ENCODE assay signal across 10 cellular contexts in genomic region chr12:8035440-8036010, GRCh38. TPM values are rescaled to one million over a fixed set of nuclear protein-coding genes. Genes with fewer than 3 reads are reported as not detected.
A peak's percentile ranks its signal among the peaks of the same experiment; 100 is the strongest.
DNase-seq lines count a peak whose midpoint lies in the region; ATAC-seq and TF ChIP-seq lines count a peak whose summit lies in the region.
"Had no signal": no experiment of that assay in that cellular context is flagged by ENCODE, and none has a peak within 500 bp of the region (broad histone marks: within the 10 kb centered on the region; RNA-seq: fewer than 3 reads in every experiment).

No MANE protein-coding gene starts in this region.

- peaks cover 55% of the 10 kb centered on the region for H3K36me3 Mint-ChIP-seq in dendritic cell treated with granulocyte-macrophage colony-stimulating factor and Interleukin-4, amounts not matched to agents 40 ng/mL and 50 ng/mL, for 4 days (ENCODE audit: low read depth)

- DNase-seq in cardiac muscle cell (ENCODE audit: low read depth in 1 of 2, low spot score in 1 of 2) (no peak), left cardiac atrium (no peak), upper lobe of right lung (no peak), tibial nerve (ENCODE audit: low spot score in 2 of 2) (no peak)
- DNase-seq: NCI-H1105, RPMI8226 had no signal

- peak overlapping the region; percentile 5 for H3K9ac ChIP-seq in mucosa of stomach (ENCODE audit: low read length)

- 67 to 70% methylated on average over 5 of the region's 5 CpGs for WGBS in tibial nerve, 2 donors

- H3K27me3 ChIP-seq in cardiac muscle cell (no peaks in the 10 kb centered on the region), mucosa of stomach (ENCODE audit: control insufficient read depth, insufficient read depth, low read length) (no peaks in the 10 kb centered on the region), upper lobe of right lung (no peaks in the 10 kb centered on the region), tibial nerve (no peaks in the 10 kb centered on the region)

- H3K36me3 ChIP-seq in cardiac muscle cell: no peaks in the 10 kb centered on the region
- H3K36me3 ChIP-seq in mucosa of stomach (ENCODE audit: control insufficient read depth, insufficient read depth, low read length): no peaks in the 10 kb centered on the region
- H3K36me3 ChIP-seq in upper lobe of right lung: peaks cover 16% of the 10 kb centered on the region
- H3K36me3 ChIP-seq in tibial nerve: peaks cover 0 to 12% (median 0%) of the 10 kb centered on the region in 3 donors

- TF ChIP-seq POLR2A in tibial nerve (IDR thresholded peaks at IDR 0.05): no peak

- H3K4me1 ChIP-seq in cardiac muscle cell (ENCODE audit: low read depth): peaks cover 57% of the 10 kb centered on the region
- H3K4me1 ChIP-seq in mucosa of stomach (ENCODE audit: control insufficient read depth, insufficient read depth, low read length): peaks cover 61% of the 10 kb centered on the region
- peaks cover 66% of the 10 kb centered on the region for H3K4me1 ChIP-seq in upper lobe of right lung
- peaks cover 0 to 76% (median 47%) of the 10 kb centered on the region in 4 donors for H3K4me1 ChIP-seq in tibial nerve

- no peaks in the 10 kb centered on the region for H3K9me3 Mint-ChIP-seq in dendritic cell treated with granulocyte-macrophage colony-stimulating factor and Interleukin-4, amounts not matched to agents 40 ng/mL and 50 ng/mL, for 4 days

- H3K9me3 ChIP-seq in cardiac muscle cell (ENCODE audit: low read depth): no peaks in the 10 kb centered on the region
- no peaks in the 10 kb centered on the region for H3K9me3 ChIP-seq in mucosa of stomach (ENCODE audit: control insufficient read depth, low read length)
- no peaks in the 10 kb centered on the region for H3K9me3 ChIP-seq in upper lobe of right lung
- H3K9me3 ChIP-seq in tibial nerve: no peaks in the 10 kb centered on the region

- TF ChIP-seq EP300 in tibial nerve (IDR thresholded peaks at IDR 0.05): no peak

- H3K27ac ChIP-seq in cardiac muscle cell (peak overlapping the region; percentile 96), upper lobe of right lung (no peak overlapping the region), tibial nerve (peak overlapping the region in 2 of 4 donors; percentile 66 to 99)

- H3K27me3 Mint-ChIP-seq in dendritic cell treated with granulocyte-macrophage colony-stimulating factor and Interleukin-4, amounts not matched to agents 40 ng/mL and 50 ng/mL, for 4 days: no peaks in the 10 kb centered on the region

- peaks cover 69% of the 10 kb centered on the region for H3K4me1 Mint-ChIP-seq in dendritic cell treated with granulocyte-macrophage colony-stimulating factor and Interleukin-4, amounts not matched to agents 40 ng/mL and 50 ng/mL, for 4 days (ENCODE audit: low read depth)

- intact Hi-C loops in left cardiac atrium (cut with DNase I) (loop anchor here in 1 of 2 donors (5.0 kb wide), 1 partner anchor 42 kb away; no protein-coding TSS in a partner anchor), upper lobe of right lung (cut with DNase I) (no loop called here)
- intact Hi-C loops in dendritic cell treated with granulocyte-macrophage colony-stimulating factor and Interleukin-4, amounts not matched to agents 40 ng/mL and 50 ng/mL, for 4 days (cut with micrococcal nuclease): no loop called here

- TF ChIP-seq CTCF in cardiac muscle cell (IDR thresholded peaks at IDR 0.05; ENCODE audit: low read depth, low read length) (no peak), upper lobe of right lung (IDR thresholded peaks at IDR 0.05) (no peak), tibial nerve (IDR thresholded peaks at IDR 0.05) (no peak)

- H3K4me3 ChIP-seq in cardiac muscle cell: peak overlapping the region; percentile 1
- peak overlapping the region; percentile 1 for H3K4me3 ChIP-seq in mucosa of stomach (ENCODE audit: low read length)
- H3K4me3 ChIP-seq in upper lobe of right lung: peak overlapping the region; percentile 77
- peak overlapping the region in 1 of 4 donors; percentile 3 for H3K4me3 ChIP-seq in tibial nerve

- ATAC-seq in left cardiac atrium (no peak), upper lobe of right lung (no peak), HG02970 (IDR thresholded peaks at IDR 0.05; ENCODE audit: low FRiP score, unreplicated experiment) (no peak), GM19455 (IDR thresholded peaks at IDR 0.05; ENCODE audit: unreplicated experiment) (no peak)

- H3K27ac Mint-ChIP-seq in dendritic cell treated with granulocyte-macrophage colony-stimulating factor and Interleukin-4, amounts not matched to agents 40 ng/mL and 50 ng/mL, for 4 days: peak overlapping the region; percentile 65

- peak overlapping the region; percentile 87 for H3K4me3 Mint-ChIP-seq in dendritic cell treated with granulocyte-macrophage colony-stimulating factor and Interleukin-4, amounts not matched to agents 40 ng/mL and 50 ng/mL, for 4 days

RNA-seq across cellular contexts. Expression of gene FOXJ2, which starts 3.0 kb away (rescaled TPM):
- 22.9 and 26.6 TPM in 2 replicates for total RNA-seq in cardiac muscle cell
- polyA plus RNA-seq in cardiac muscle cell: 23.6 and 24.1 TPM in 2 replicates
- 10 to 100 TPM; 18.9 to 19.5 TPM for total RNA-seq in left cardiac atrium
- total RNA-seq in upper lobe of right lung: 20.3 TPM
- total RNA-seq in tibial nerve: 10 to 100 TPM; 19.4 to 24.7 (median 20.1) TPM

RNA-seq across cellular contexts. Expression of gene C3AR1, which starts 30.6 kb away (rescaled TPM):
- not detected in 2 replicates for total RNA-seq in cardiac muscle cell
- not detected in 2 replicates for polyA plus RNA-seq in cardiac muscle cell
- total RNA-seq in left cardiac atrium: 10 to 100 TPM; 10.4 to 22.0 TPM
- total RNA-seq in upper lobe of right lung: 45.0 TPM
- 10 to 100 TPM in 1 of 4 donors, 1 to 10 TPM in 3; 7.1 to 16.8 (median 9.1) TPM for total RNA-seq in tibial nerve

RNA-seq across cellular contexts. Expression of gene NECAP1, which starts 46.5 kb away (rescaled TPM):
- total RNA-seq in cardiac muscle cell: 59.9 and 68.9 TPM in 2 replicates
- polyA plus RNA-seq in cardiac muscle cell: 43.9 and 47.7 TPM in 2 replicates
- 10 to 100 TPM; 21.2 to 28.8 TPM for total RNA-seq in left cardiac atrium
- total RNA-seq in upper lobe of right lung: 36.7 TPM
- 10 to 100 TPM; 17.4 to 38.2 (median 32.1) TPM for total RNA-seq in tibial nerve
